ENCODE assay signal across 1 cellular context in genomic region chr17:55446581-55447205, GRCh38.
TF ChIP-seq lines count a peak whose summit lies in the region.

No MANE protein-coding gene starts in this region.

TF ChIP-seq in HepG2, 621 proteins besides CTCF, POLR2A, EP300 and RAD21 (continued from another document and continues in another):
- TF ChIP-seq PREB (CRISPR knock-in tag; IDR thresholded peaks at IDR 0.05) (no peak), ZNF710 (CRISPR knock-in tag; IDR thresholded peaks at IDR 0.05; ENCODE audit: borderline replicate concordance) (0 out of 2 replicates have a peak, but pooled peaks have one; percentile 56), CHD2 (IDR thresholded peaks at IDR 0.05; ENCODE audit: low read depth, low read length) (no peak), ARID4A (CRISPR knock-in tag; IDR thresholded peaks at IDR 0.05; ENCODE audit: borderline replicate concordance) (peak; percentile 50; the same call in 1 of the 2 replicates), ATF6 (CRISPR knock-in tag; conservative IDR thresholded peaks at IDR 0.05) (no peak), HMGXB4 (CRISPR knock-in tag; IDR thresholded peaks at IDR 0.05; ENCODE audit: borderline replicate concordance in 1 of 2, low read depth in 1 of 2) (0 out of 4 replicates have a peak, but pooled peaks of 1 of the 2 experiments have one; percentile 47), FOXP1 (IDR thresholded peaks at IDR 0.05) (no peak), FOXP1 (CRISPR knock-in tag; IDR thresholded peaks at IDR 0.05) (peak; percentile 96), ZBTB8A (CRISPR knock-in tag; IDR thresholded peaks at IDR 0.05; ENCODE audit: borderline replicate concordance, low read depth) (no peak), ZSCAN31 (CRISPR knock-in tag; IDR thresholded peaks at IDR 0.05; ENCODE audit: low read depth) (no peak), HNF4A (CRISPR knock-in tag; IDR thresholded peaks at IDR 0.05) (peak; percentile 81), ZNF335 (CRISPR knock-in tag; IDR thresholded peaks at IDR 0.05) (no peak), ZNF510 (CRISPR knock-in tag; IDR thresholded peaks at IDR 0.05; ENCODE audit: low read depth) (peak; percentile 86; the same call in 1 of the 2 replicates), FOXK1 (CRISPR knock-in tag; IDR thresholded peaks at IDR 0.05; ENCODE audit: borderline replicate concordance, low read depth) (peak; percentile 70; the same call in 1 of the 2 replicates), ZNF704 (CRISPR knock-in tag; IDR thresholded peaks at IDR 0.05; ENCODE audit: borderline replicate concordance) (no peak; the same call in 1 of the 2 replicates), ZBTB20 (CRISPR knock-in tag; IDR thresholded peaks at IDR 0.05; ENCODE audit: borderline replicate concordance, low read depth) (peak; percentile 71), AHR (CRISPR knock-in tag; IDR thresholded peaks at IDR 0.05) (no peak; the same call in 1 of the 2 replicates), ZFY (CRISPR knock-in tag; IDR thresholded peaks at IDR 0.05) (no peak; the same call in 1 of the 2 replicates), KLF16 (CRISPR knock-in tag; IDR thresholded peaks at IDR 0.05) (no peak), ZNF761 (CRISPR knock-in tag; conservative IDR thresholded peaks at IDR 0.05) (0 out of 2 replicates have a peak, but pooled peaks have one; percentile 60), NR1H2 (CRISPR knock-in tag; IDR thresholded peaks at IDR 0.05; ENCODE audit: borderline replicate concordance, low read depth) (no peak), KDM3A (CRISPR knock-in tag; IDR thresholded peaks at IDR 0.05; ENCODE audit: low read depth) (no peak), CHCHD3 (CRISPR knock-in tag; IDR thresholded peaks at IDR 0.05) (no peak), ZNF160 (CRISPR knock-in tag; IDR thresholded peaks at IDR 0.05) (no peak), EHMT2 (IDR thresholded peaks at IDR 0.05; ENCODE audit: borderline replicate concordance, low read depth, low read length) (no peak; the same call in 1 of the 2 replicates), HIVEP1 (CRISPR knock-in tag; IDR thresholded peaks at IDR 0.05) (no peak), ZNF512 (CRISPR knock-in tag; IDR thresholded peaks at IDR 0.05) (no peak), SRSF4 (IDR thresholded peaks at IDR 0.05; ENCODE audit: low read depth, low read length, poor library complexity, severe bottlenecking) (no peak), ADNP (CRISPR knock-in tag; IDR thresholded peaks at IDR 0.05) (no peak), U2AF2 (IDR thresholded peaks at IDR 0.05; ENCODE audit: low read depth, low read length) (no peak), REXO4 (CRISPR knock-in tag; IDR thresholded peaks at IDR 0.05; ENCODE audit: borderline replicate concordance) (no peak), PLSCR1 (CRISPR knock-in tag; IDR thresholded peaks at IDR 0.05; ENCODE audit: borderline replicate concordance) (no peak), MZF1 (CRISPR knock-in tag; IDR thresholded peaks at IDR 0.05; ENCODE audit: borderline replicate concordance) (no peak), ZNF619 (CRISPR knock-in tag; IDR thresholded peaks at IDR 0.05) (no peak), TARDBP (CRISPR knock-in tag; IDR thresholded peaks at IDR 0.05) (peak; percentile 93), ZNF703 (CRISPR knock-in tag; IDR thresholded peaks at IDR 0.05; ENCODE audit: borderline replicate concordance) (no peak), IKZF4 (CRISPR knock-in tag; IDR thresholded peaks at IDR 0.05; ENCODE audit: borderline replicate concordance, low read depth, not compliant biosample characterization) (no peak), TERF1 (CRISPR knock-in tag; IDR thresholded peaks at IDR 0.05) (no peak), ZNF441 (CRISPR knock-in tag; IDR thresholded peaks at IDR 0.05; ENCODE audit: borderline replicate concordance) (no peak), NCOA5 (CRISPR knock-in tag; IDR thresholded peaks at IDR 0.05) (no peak), IRF9 (CRISPR knock-in tag; IDR thresholded peaks at IDR 0.05; ENCODE audit: borderline replicate concordance) (no peak), KDM6A (CRISPR knock-in tag; IDR thresholded peaks at IDR 0.05; ENCODE audit: low read depth) (peak; percentile 69; the same call in 1 of the 2 replicates), PRMT3 (CRISPR knock-in tag; IDR thresholded peaks at IDR 0.05; ENCODE audit: borderline replicate concordance, low read depth) (no peak), ZNF24 (IDR thresholded peaks at IDR 0.05) (0 out of 2 replicates have a peak, but pooled peaks have one; percentile 25), SP140L (CRISPR knock-in tag; IDR thresholded peaks at IDR 0.05; ENCODE audit: borderline replicate concordance) (no peak), ATF7-NPFF (CRISPR knock-in tag; IDR thresholded peaks at IDR 0.05; ENCODE audit: low read depth) (0 out of 2 replicates have a peak, but pooled peaks have one; percentile 12), ZNF780A (CRISPR knock-in tag; IDR thresholded peaks at IDR 0.05) (no peak), SP2 (CRISPR knock-in tag; IDR thresholded peaks at IDR 0.05) (no peak), HOXA7 (CRISPR knock-in tag; IDR thresholded peaks at IDR 0.05) (no peak), ZNF788 (CRISPR knock-in tag; IDR thresholded peaks at IDR 0.05; ENCODE audit: borderline replicate concordance) (no peak), ZNF672 (CRISPR knock-in tag; IDR thresholded peaks at IDR 0.05) (no peak)
